27 cellular contexts compared by ENCODE assay signal in the genomic region with DNA sequence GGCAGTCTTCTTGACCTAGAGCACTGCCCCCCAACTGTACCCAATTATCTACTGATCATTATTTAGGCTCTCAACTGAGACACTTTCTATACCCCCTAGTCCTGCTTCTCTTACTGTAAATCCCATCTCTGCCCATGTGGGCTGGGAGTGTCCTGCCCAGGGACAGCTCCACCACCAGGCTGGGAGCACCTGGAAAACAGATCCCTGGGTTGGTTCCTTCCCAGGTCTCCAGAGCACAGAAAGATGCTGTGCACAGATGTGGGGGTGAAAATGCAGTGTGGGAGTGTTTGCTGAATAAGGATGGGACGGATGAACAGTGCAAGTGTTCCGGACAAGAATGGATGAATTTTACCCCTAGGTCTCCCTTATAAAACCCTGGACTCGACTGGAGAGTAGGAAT. TPM values are rescaled to one million over a fixed set of nuclear protein-coding genes. Genes with fewer than 3 reads are reported as not detected.
"Had no signal": no experiment of that assay in that cellular context is flagged by ENCODE, and none has a peak within 500 bp of the region (broad histone marks: within the 10 kb centered on the region; RNA-seq: fewer than 3 reads in every experiment).

No MANE protein-coding gene starts in this region.

- DNase-seq: stimulated activated CD4-positive, alpha-beta T cell treated with anti-CD3 and anti-CD28 coated beads, Interleukin-2, amount 100 ng/mL, for 48 hours; stimulated activated CD4-positive, alpha-beta T cell treated with anti-CD3 and anti-CD28 coated beads, Interleukin-4, amount 100 ng/mL, for 1 hour; stimulated activated CD4-positive, alpha-beta T cell treated with anti-CD3 and anti-CD28 coated beads, Interleukin-4, amount 100 ng/mL, for 24 hours; stimulated activated CD4-positive, alpha-beta T cell treated with anti-CD3 and anti-CD28 coated beads, Interleukin-4, amount 100 ng/mL, for 4 hours; stimulated activated CD8-positive, alpha-beta memory T cell treated with anti-CD3 and anti-CD28 coated beads, Interleukin-4, amount 100 ng/mL, for 48 hours; stimulated activated naive B cell treated with anti-CD40 and anti-IgM and Interleukin-4, amounts not matched to agents 10 μg/mL and 1 μg/mL and 100 μg/mL, for 72 hours; stimulated activated naive CD4-positive, alpha-beta T cell; stimulated activated naive CD4-positive, alpha-beta T cell treated with Interleukin-2 at 50 U/mL for 16 hours; stimulated activated naive CD8-positive, alpha-beta T cell treated with anti-CD3 and anti-CD28 coated beads, Interleukin-15, amount 100 ng/mL, for 72 hours; stimulated activated naive CD8-positive, alpha-beta T cell treated with anti-CD3 and anti-CD28 coated beads, Interleukin-15, Interleukin-2, amounts not matched to agents 100 U/mL and 50 U/mL, for 24 hours; stomach; substantia nigra; testis; thyroid gland; tibial artery; transverse colon; trophoblast cell; upper lobe of left lung; upper lobe of right lung; uterus had no signal

- H3K27me3 ChIP-seq: testis, thyroid gland, upper lobe of left lung, vagina had no signal

- H3K27ac ChIP-seq: stomach, suprapubic skin, testis, thoracic aorta, thyroid gland, tibial artery, tibial nerve, transverse colon, upper lobe of left lung, upper lobe of right lung, uterus, vagina had no signal

- H3K4me3 ChIP-seq: stomach, suprapubic skin, testis, thoracic aorta, thyroid gland, tibial artery, tibial nerve, transverse colon, upper lobe of left lung, upper lobe of right lung, uterus, vagina had no signal

- H3K9me3 ChIP-seq: stomach, suprapubic skin, testis, thoracic aorta, thyroid gland, tibial artery, tibial nerve, transverse colon, upper lobe of left lung, upper lobe of right lung, uterus, vagina had no signal

- H3K4me1 ChIP-seq: stomach, suprapubic skin, testis, thyroid gland, tibial artery, tibial nerve, transverse colon, upper lobe of left lung, upper lobe of right lung, uterus, vagina had no signal

- H3K36me3 ChIP-seq: stomach, suprapubic skin, thoracic aorta, thyroid gland, tibial artery, tibial nerve, transverse colon, upper lobe of left lung, upper lobe of right lung, uterus, vagina had no signal

RNA-seq across cellular contexts. Expression of a gene that starts 12.7 kb away (rescaled TPM):
- total RNA-seq: subcutaneous adipose tissue, temporal lobe, thoracic aorta, thyroid gland, tibial nerve, upper lobe of right lung, urinary bladder had no signal

RNA-seq across cellular contexts. Expression of a gene that starts 49.2 kb away (rescaled TPM):
- total RNA-seq: temporal lobe had no signal
